ENCODE assay signal across 14 cellular contexts in the genomic region with DNA sequence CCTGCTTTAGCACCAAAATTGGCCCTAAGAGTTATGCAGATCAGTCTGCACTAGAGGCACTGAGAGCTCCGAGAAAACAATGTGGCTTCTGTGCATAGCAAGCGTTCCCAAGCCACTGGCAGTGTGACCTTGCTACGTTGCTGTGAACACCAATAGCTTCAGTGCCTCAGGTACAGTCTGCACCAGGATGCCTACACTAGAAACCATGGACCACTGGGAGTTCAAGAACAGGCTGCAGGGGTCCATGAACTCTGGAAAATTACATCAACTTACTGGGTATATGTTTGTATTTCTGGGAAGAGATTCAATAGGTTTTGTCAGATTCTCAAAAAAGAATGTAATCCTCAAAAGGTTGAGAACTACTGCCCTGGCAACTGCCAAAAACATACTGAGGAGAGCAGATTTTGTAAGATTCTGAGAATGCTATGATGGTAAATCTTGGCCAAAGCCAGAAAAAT. TPM values are rescaled to one million over a fixed set of nuclear protein-coding genes. Genes with fewer than 3 reads are reported as not detected.
DNase-seq lines count a peak whose midpoint lies in the region; ATAC-seq and TF ChIP-seq lines count a peak whose summit lies in the region.
"Had no signal": no experiment of that assay in that cellular context is flagged by ENCODE, and none has a peak within 500 bp of the region (broad histone marks: within the 10 kb centered on the region; RNA-seq: fewer than 3 reads in every experiment).

No MANE protein-coding gene starts in this region.

- no peak overlapping the region for H2AFZ ChIP-seq in MM.1S (ENCODE audit: low read length)

- H3K4me3 ChIP-seq in AG10803 (ENCODE audit: low read length): no peak overlapping the region
- H3K4me3 ChIP-seq in RWPE2 (ENCODE audit: severe bottlenecking): no peak overlapping the region
- H3K4me3 ChIP-seq in MM.1S (ENCODE audit: low read length): no peak overlapping the region
- H3K4me3 ChIP-seq: psoas muscle had no signal

- H3K27ac ChIP-seq in RWPE2 (ENCODE audit: poor library complexity, severe bottlenecking): peak overlapping the region; percentile 61
- H3K27ac ChIP-seq in epithelial cell of prostate: peak overlapping the region; percentile 68
- H3K27ac ChIP-seq in MM.1S (ENCODE audit: low read length): no peak overlapping the region
- H3K27ac ChIP-seq: psoas muscle had no signal

- H3K36me3 ChIP-seq in RWPE2 (ENCODE audit: low read depth) (no peaks in the 10 kb centered on the region), MM.1S (replicated peaks; ENCODE audit: insufficient read depth, low read length) (no peaks in the 10 kb centered on the region)

- peaks cover 30% of the 10 kb centered on the region for H3K4me1 Mint-ChIP-seq in activated T-cell treated with anti-CD3 and anti-CD28 coated beads, Interleukin-2, amount 50 U/mL, for 24 hours (ENCODE audit: low read depth)

- no peaks in the 10 kb centered on the region for H3K79me2 ChIP-seq in MM.1S (ENCODE audit: low read length)

- H4K20me1 ChIP-seq in MM.1S (ENCODE audit: insufficient read depth, low read length): no peaks in the 10 kb centered on the region

- H3K9ac ChIP-seq in MM.1S (ENCODE audit: low read length): no peak overlapping the region

- H3K9me3 ChIP-seq in RWPE2 (ENCODE audit: severe bottlenecking) (no peaks in the 10 kb centered on the region), MM.1S (replicated peaks; ENCODE audit: insufficient read depth, low read length) (no peaks in the 10 kb centered on the region)
- H3K9me3 ChIP-seq: psoas muscle had no signal

- ATAC-seq in RWPE2 (ENCODE audit: low read depth): peak; percentile 20
- ATAC-seq in omental fat pad (ENCODE audit: low FRiP score): peak; percentile 61
- no peak for ATAC-seq in HG02763 (IDR thresholded peaks at IDR 0.05; ENCODE audit: unreplicated experiment)
- ATAC-seq: psoas muscle had no signal

- H3K27me3 Mint-ChIP-seq in activated T-cell treated with anti-CD3 and anti-CD28 coated beads, Interleukin-2, amount 50 U/mL, for 24 hours: peaks cover 10% of the 10 kb centered on the region

- H3K4me1 ChIP-seq in RWPE2 (ENCODE audit: insufficient read depth, poor library complexity, severe bottlenecking) (peaks cover 21% of the 10 kb centered on the region), MM.1S (ENCODE audit: low read length) (peaks cover 16% of the 10 kb centered on the region)

- H3K9me3 Mint-ChIP-seq in activated T-cell treated with anti-CD3 and anti-CD28 coated beads, Interleukin-2, amount 50 U/mL, for 24 hours: peaks cover 3% of the 10 kb centered on the region

- H3K4me3 Mint-ChIP-seq in activated T-cell treated with anti-CD3 and anti-CD28 coated beads, Interleukin-2, amount 50 U/mL, for 24 hours: no peak overlapping the region

- no peak overlapping the region for H3K27ac Mint-ChIP-seq in activated T-cell treated with anti-CD3 and anti-CD28 coated beads, Interleukin-2, amount 50 U/mL, for 24 hours

- peak; percentile 61 for DNase-seq in AG10803 (ENCODE audit: low read depth)
- DNase-seq in RWPE2 (ENCODE audit: low spot score): no peak
- no peak for DNase-seq in epithelial cell of prostate (ENCODE audit: low read depth, low spot score)
- DNase-seq in omental fat pad (ENCODE audit: low spot score): no peak
- no peak for DNase-seq in activated T-cell treated with anti-CD3 and anti-CD28 coated beads, Interleukin-2, amount 50 U/mL, for 24 hours
- DNase-seq in MM.1S: no peak
- no peak for DNase-seq in HuH-7 (ENCODE audit: low spot score)
- DNase-seq: activated CD4-positive, alpha-beta T cell treated with anti-CD3 and anti-CD28 coated beads for 1 hour; activated T-cell treated with anti-CD3 and anti-CD28 coated beads, Interleukin-2, amount 50 U/mL, for 1 hour; amniotic stem cell; NCI-H187; psoas muscle; stimulated activated CD4-positive, alpha-beta T cell treated with anti-CD3 and anti-CD28 coated beads, Interleukin-2, amount 100 ng/mL, for 24 hours had no signal

- TF ChIP-seq CTCF in AG10803 (conservative IDR thresholded peaks at IDR 0.05; ENCODE audit: low read length) (no peak), RWPE2 (IDR thresholded peaks at IDR 0.05; ENCODE audit: poor library complexity, severe bottlenecking) (no peak), omental fat pad (IDR thresholded peaks at IDR 0.05) (no peak), MM.1S (IDR thresholded peaks at IDR 0.05; ENCODE audit: low read length) (no peak)

- no peak overlapping the region for H3K4me2 ChIP-seq in MM.1S (ENCODE audit: low read depth, low read length)

- peaks cover 6% of the 10 kb centered on the region for H3F3A ChIP-seq in MM.1S (ENCODE audit: insufficient read depth, low read length)

- H3K27me3 ChIP-seq in RWPE2 (ENCODE audit: insufficient read depth, poor library complexity, severe bottlenecking) (no peaks in the 10 kb centered on the region), MM.1S (replicated peaks; ENCODE audit: insufficient read depth, low read length) (no peaks in the 10 kb centered on the region)

- no peaks in the 10 kb centered on the region for H3K36me3 Mint-ChIP-seq in activated T-cell treated with anti-CD3 and anti-CD28 coated beads, Interleukin-2, amount 50 U/mL, for 24 hours (ENCODE audit: low read depth)

- H3K9me2 ChIP-seq in MM.1S (replicated peaks; ENCODE audit: insufficient read depth, low read length): no peaks in the 10 kb centered on the region

RNA-seq across cellular contexts. Expression of gene SP3, which starts 18.3 kb away (rescaled TPM):
- 100 to 1,000 TPM in 1 of 4 donors, 10 to 100 TPM in 3; 69.3 to 175 (median 82.9) TPM for total RNA-seq in omental fat pad
